Comparison of ENCODE assay signal across 24 cellular contexts in the genomic region with DNA sequence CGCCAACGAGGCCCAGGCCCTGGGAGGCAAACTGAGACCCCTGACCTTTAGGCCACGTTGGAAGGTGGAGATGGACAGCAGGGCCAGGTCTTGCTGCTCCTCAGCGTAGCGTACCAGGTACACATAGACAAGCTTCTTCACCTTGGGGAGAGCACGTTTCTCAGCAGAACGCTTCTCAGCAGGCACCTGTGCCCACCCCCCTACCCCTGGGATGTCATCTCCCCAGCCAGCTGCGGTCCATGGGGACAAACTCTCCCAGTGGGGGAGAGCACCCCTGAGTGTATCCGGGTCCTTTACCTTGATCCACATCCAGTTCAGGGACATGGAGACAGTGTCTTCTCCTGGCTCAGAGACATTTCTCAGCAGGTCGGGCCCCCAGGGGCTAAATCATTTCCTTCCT. TPM values are rescaled to one million over a fixed set of nuclear protein-coding genes. Genes with fewer than 3 reads are reported as not detected.
"Had no signal": no experiment of that assay in that cellular context is flagged by ENCODE, and none has a peak within 500 bp of the region (broad histone marks: within the 10 kb centered on the region; RNA-seq: fewer than 3 reads in every experiment).

No MANE protein-coding gene starts in this region.

- ATAC-seq: esophagus mucosa, gastrocnemius medialis, heart right ventricle, left cardiac atrium, left lung, left ventricle myocardium superior had no signal

- H3K9me3 ChIP-seq: esophagus squamous epithelium, gastrocnemius medialis, heart right ventricle, left lung, lower lobe of right lung had no signal

- DNase-seq: dermis blood vessel endothelial cell; dorsolateral prefrontal cortex; effector CD4-positive, alpha-beta T cell; effector memory CD4-positive, alpha-beta T cell; erythroblast; esophagus squamous epithelium; foreskin fibroblast; foreskin melanocyte; gastrocnemius medialis; glutamatergic neuron; heart right ventricle; hippocampal formation; left cardiac atrium; left ventricle myocardium superior; lower lobe of right lung; mesenchymal stem cell; midbrain had no signal

- H3K27ac ChIP-seq: coronary artery, dorsolateral prefrontal cortex, epithelial cell of prostate, esophagus squamous epithelium, gastrocnemius medialis, heart right ventricle, left lung, lower lobe of right lung had no signal

- H3K36me3 ChIP-seq: esophagus squamous epithelium, gastrocnemius medialis, heart right ventricle, left lung, lower lobe of right lung had no signal

- H3K4me3 ChIP-seq: coronary artery, dorsolateral prefrontal cortex, esophagus squamous epithelium, gastrocnemius medialis, heart right ventricle, left lung, lower lobe of right lung had no signal

- H3K27me3 ChIP-seq: dorsolateral prefrontal cortex, esophagus squamous epithelium, gastrocnemius medialis, left lung had no signal

- H3K4me1 ChIP-seq: esophagus squamous epithelium, gastrocnemius medialis, heart right ventricle, left lung, lower lobe of right lung had no signal

RNA-seq across cellular contexts. Expression of a gene that starts 21.0 kb away (rescaled TPM):
- total RNA-seq: glomerular endothelial cell, lung microvascular endothelial cell had no signal

RNA-seq across cellular contexts. Expression of a gene that starts 41.5 kb away (rescaled TPM):
- total RNA-seq: dermis blood vessel endothelial cell, glomerular endothelial cell, mononuclear cell had no signal
